In the genomic region with DNA sequence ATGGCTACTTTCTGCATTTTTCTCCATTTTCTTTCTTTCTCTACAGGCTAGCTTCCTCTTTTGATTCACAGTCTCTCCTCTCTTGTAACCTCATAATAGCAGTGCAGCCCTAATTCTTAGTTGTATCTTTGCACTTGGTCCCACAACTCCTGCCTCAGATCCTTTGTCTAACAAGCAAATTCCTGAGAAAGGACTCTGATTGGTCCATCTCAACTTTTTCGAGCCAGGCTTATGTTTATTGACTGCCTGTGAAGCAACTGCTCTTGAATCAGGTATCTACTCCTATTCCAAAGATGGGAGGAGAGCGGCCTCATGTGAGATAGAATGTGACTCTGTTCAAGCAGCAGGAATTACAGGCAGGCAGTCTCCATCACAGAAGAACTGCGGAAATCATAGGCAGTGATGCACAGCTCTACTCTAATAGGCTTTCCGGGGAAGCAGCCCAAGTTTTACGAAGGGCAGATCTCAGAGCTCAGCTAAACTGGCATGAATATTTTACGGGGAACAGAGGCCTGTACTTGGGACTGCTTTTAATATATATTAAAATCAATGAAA, we compare ENCODE assay signal across 2 cellular contexts.
TF ChIP-seq lines count a peak whose summit lies in the region.

No MANE protein-coding gene starts in this region.

TF ChIP-seq in IMR-90, 13 proteins besides CTCF, POLR2A, EP300 and RAD21:
- TF ChIP-seq USF2 (IDR thresholded peaks at IDR 0.05; ENCODE audit: low read depth, low read length) (no peak), MXI1 (IDR thresholded peaks at IDR 0.05; ENCODE audit: borderline replicate concordance, low read depth, low read length) (no peak), CEBPB (IDR thresholded peaks at IDR 0.05; ENCODE audit: low read depth, low read length) (no peak), RCOR1 (IDR thresholded peaks at IDR 0.05; ENCODE audit: insufficient replicate concordance, low read length) (no peak), MAZ (IDR thresholded peaks at IDR 0.05; ENCODE audit: borderline replicate concordance, low read depth, low read length) (no peak), SMC3 (IDR thresholded peaks at IDR 0.05; ENCODE audit: low read depth, low read length) (no peak), FOS (IDR thresholded peaks at IDR 0.05; ENCODE audit: low read depth, low read length) (no peak), BHLHE40 (IDR thresholded peaks at IDR 0.05; ENCODE audit: low read depth, low read length) (no peak), NFE2L2 (IDR thresholded peaks at IDR 0.05; ENCODE audit: low read depth, low read length) (no peak), CHD1 (IDR thresholded peaks at IDR 0.05; ENCODE audit: low read depth, low read length) (no peak), MAFK (IDR thresholded peaks at IDR 0.05; ENCODE audit: low read depth, low read length) (no peak)
- TF ChIP-seq, protein P1, sequence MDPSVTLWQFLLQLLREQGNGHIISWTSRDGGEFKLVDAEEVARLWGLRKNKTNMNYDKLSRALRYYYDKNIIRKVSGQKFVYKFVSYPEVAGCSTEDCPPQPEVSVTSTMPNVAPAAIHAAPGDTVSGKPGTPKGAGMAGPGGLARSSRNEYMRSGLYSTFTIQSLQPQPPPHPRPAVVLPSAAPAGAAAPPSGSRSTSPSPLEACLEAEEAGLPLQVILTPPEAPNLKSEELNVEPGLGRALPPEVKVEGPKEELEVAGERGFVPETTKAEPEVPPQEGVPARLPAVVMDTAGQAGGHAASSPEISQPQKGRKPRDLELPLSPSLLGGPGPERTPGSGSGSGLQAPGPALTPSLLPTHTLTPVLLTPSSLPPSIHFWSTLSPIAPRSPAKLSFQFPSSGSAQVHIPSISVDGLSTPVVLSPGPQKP (IDR thresholded peaks at IDR 0.05; ENCODE audit: borderline replicate concordance, low read depth, low read length) = no peak

TF ChIP-seq in H1, 55 proteins besides CTCF, POLR2A, EP300 and RAD21:
- TF ChIP-seq KDM5A (IDR thresholded peaks at IDR 0.05; ENCODE audit: low read length) (no peak), RFX5 (IDR thresholded peaks at IDR 0.05; ENCODE audit: borderline replicate concordance, low read depth, low read length) (no peak), CREB1 (IDR thresholded peaks at IDR 0.05) (no peak)
